In the genomic region with DNA sequence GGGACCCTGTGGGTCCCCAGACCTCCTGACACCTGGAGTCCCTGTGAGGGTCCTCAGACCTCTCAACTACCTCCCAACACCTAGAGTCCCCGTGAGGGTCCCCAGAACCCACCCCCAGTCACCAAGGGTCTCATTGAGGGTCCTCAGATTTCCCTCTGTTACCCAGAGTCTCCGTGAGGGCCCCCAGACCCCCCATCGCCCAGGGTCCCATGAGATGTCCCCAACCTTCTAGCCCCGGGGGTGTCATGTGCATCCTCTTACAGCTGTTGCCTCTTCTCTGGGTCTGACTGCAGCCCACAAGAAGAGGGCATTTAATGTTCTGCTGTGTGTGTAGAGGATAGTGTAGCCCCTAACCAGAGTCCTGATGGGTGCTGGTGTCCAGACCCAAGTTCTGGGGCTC, we compare ENCODE assay signal across 25 cellular contexts. TPM values are rescaled to one million over a fixed set of nuclear protein-coding genes. Genes with fewer than 3 reads are reported as not detected.
DNase-seq lines count a peak whose midpoint lies in the region; ATAC-seq and TF ChIP-seq lines count a peak whose summit lies in the region.
"Had no signal": no experiment of that assay in that cellular context is flagged by ENCODE, and none has a peak within 500 bp of the region (broad histone marks: within the 10 kb centered on the region; RNA-seq: fewer than 3 reads in every experiment).

No MANE protein-coding gene starts in this region.

- intact Hi-C loops in left lung (cut with DNase I), result no loop called here

- H3K27me3 Mint-ChIP-seq in activated naive CD8-positive, alpha-beta T cell treated with anti-CD3 and anti-CD28 coated beads, Interleukin-2, amount 10 ng/mL, durations not matched to agents 7 days and 5 days, result no peaks in the 10 kb centered on the region
- no peaks in the 10 kb centered on the region for H3K27me3 Mint-ChIP-seq in activated naive CD8-positive, alpha-beta T cell treated with anti-CD3 and anti-CD28 coated beads, Interleukin-2, amount 50 U/mL, for 24 hours
- H3K27me3 Mint-ChIP-seq in activated T-cell treated with anti-CD3 and anti-CD28 coated beads, Interleukin-2, amount 50 U/mL, for 72 hours (ENCODE audit: low read depth), result no peaks in the 10 kb centered on the region
- H3K27me3 Mint-ChIP-seq: activated CD4-positive, alpha-beta memory T cell treated with anti-CD3 and anti-CD28 coated beads for 36 hours; activated naive CD4-positive, alpha-beta T cell treated with anti-CD3 and anti-CD28 coated beads, Interleukin-2, amount 50 U/mL, for 24 hours; activated T-cell treated with anti-CD3 and anti-CD28 coated beads, Interleukin-2, amount 50 U/mL, for 24 hours; progenitor cell of endocrine pancreas; stimulated activated memory B cell treated with anti-CD40 and anti-IgM and Interleukin-4, amounts not matched to agents 10 μg/mL and 1 μg/mL and 100 μg/mL, for 72 hours had no signal

- H3K4me3 ChIP-seq in left lung, result no peak overlapping the region
- H3K4me3 ChIP-seq: mucosa of descending colon, thyroid gland had no signal

- peaks cover 6% of the 10 kb centered on the region for H3K36me3 Mint-ChIP-seq in activated naive CD8-positive, alpha-beta T cell treated with anti-CD3 and anti-CD28 coated beads, Interleukin-2, amount 10 ng/mL, durations not matched to agents 7 days and 5 days
- peaks cover 11% of the 10 kb centered on the region for H3K36me3 Mint-ChIP-seq in activated naive CD8-positive, alpha-beta T cell treated with anti-CD3 and anti-CD28 coated beads, Interleukin-2, amount 50 U/mL, for 24 hours (ENCODE audit: low read depth)
- no peaks in the 10 kb centered on the region for H3K36me3 Mint-ChIP-seq in activated T-cell treated with anti-CD3 and anti-CD28 coated beads, Interleukin-2, amount 50 U/mL, for 72 hours (ENCODE audit: insufficient read depth in 2 of 2)
- H3K36me3 Mint-ChIP-seq: activated naive CD4-positive, alpha-beta T cell treated with anti-CD3 and anti-CD28 coated beads, Interleukin-2, amount 50 U/mL, for 24 hours had no signal

- no peak overlapping the region for H3K27ac Mint-ChIP-seq in activated naive CD8-positive, alpha-beta T cell treated with anti-CD3 and anti-CD28 coated beads, Interleukin-2, amount 10 ng/mL, durations not matched to agents 7 days and 5 days
- no peak overlapping the region for H3K27ac Mint-ChIP-seq in activated naive CD8-positive, alpha-beta T cell treated with anti-CD3 and anti-CD28 coated beads, Interleukin-2, amount 50 U/mL, for 24 hours
- H3K27ac Mint-ChIP-seq in activated T-cell treated with anti-CD3 and anti-CD28 coated beads, Interleukin-2, amount 50 U/mL, for 72 hours, result no peak overlapping the region
- H3K27ac Mint-ChIP-seq: activated CD4-positive, alpha-beta memory T cell treated with anti-CD3 and anti-CD28 coated beads for 36 hours; activated naive CD4-positive, alpha-beta T cell treated with anti-CD3 and anti-CD28 coated beads, Interleukin-2, amount 50 U/mL, for 24 hours; activated T-cell treated with anti-CD3 and anti-CD28 coated beads, Interleukin-2, amount 50 U/mL, for 24 hours; HFFc6; progenitor cell of endocrine pancreas; stimulated activated memory B cell treated with anti-CD40 and anti-IgM and Interleukin-4, amounts not matched to agents 10 μg/mL and 1 μg/mL and 100 μg/mL, for 72 hours had no signal

- POLR2A ChIA-PET in activated naive CD8-positive, alpha-beta T cell treated with anti-CD3 and anti-CD28 coated beads, Interleukin-2, amount 10 ng/mL, durations not matched to agents 7 days and 5 days (lab: Charles Lee), result no interaction called here

- peak; percentile 24 for DNase-seq in activated naive CD8-positive, alpha-beta T cell treated with anti-CD3 and anti-CD28 coated beads, Interleukin-2, amount 10 ng/mL, durations not matched to agents 7 days and 5 days
- DNase-seq in activated naive CD8-positive, alpha-beta T cell treated with anti-CD3 and anti-CD28 coated beads, Interleukin-2, amount 50 U/mL, for 24 hours, result no peak
- DNase-seq in left lung, result peak in 1 of 2 donors; percentile 23
- no peak for DNase-seq in NCI-H446 (lab: John Stamatoyannopoulos, UW)
- no peak for DNase-seq in NK-92 (lab: John Stamatoyannopoulos, UW; ENCODE audit: unreplicated experiment)
- no peak for DNase-seq in activated T-cell treated with anti-CD3 and anti-CD28 coated beads, Interleukin-2, amount 50 U/mL, for 72 hours
- DNase-seq: activated CD4-positive, alpha-beta memory T cell treated with anti-CD3 and anti-CD28 coated beads for 36 hours; activated CD4-positive, CD25-positive, alpha-beta regulatory T cell; activated T-cell treated with anti-CD3 and anti-CD28 coated beads, Interleukin-2, amount 50 U/mL, for 24 hours; DMS79; effector memory CD4-positive, alpha-beta T cell; HFFc6; mucosa of descending colon; NCI-H1694; NCI-H2171; NCI-H526 treated with DMSO at 0.1 percent for 48 hours; SW 1271; thyroid gland had no signal

- H3K4me1 ChIP-seq in left lung, result peaks cover 10 to 77% of the 10 kb centered on the region in 2 donors

- peaks cover 0 to 57% of the 10 kb centered on the region in 2 donors for H3K36me3 ChIP-seq in left lung

- no peak for ATAC-seq in activated naive CD8-positive, alpha-beta T cell treated with anti-CD3 and anti-CD28 coated beads, Interleukin-2, amount 10 ng/mL, durations not matched to agents 7 days and 5 days (ENCODE audit: low read depth)
- ATAC-seq in activated naive CD8-positive, alpha-beta T cell treated with anti-CD3 and anti-CD28 coated beads, Interleukin-2, amount 50 U/mL, for 24 hours, result no peak
- ATAC-seq in left lung, result no peak
- ATAC-seq in activated T-cell treated with anti-CD3 and anti-CD28 coated beads, Interleukin-2, amount 50 U/mL, for 72 hours (replicated peaks in 1 of 2), result no peak
- ATAC-seq: mucosa of descending colon; stimulated activated memory B cell treated with anti-CD40 and anti-IgM and Interleukin-4, amounts not matched to agents 10 μg/mL and 1 μg/mL and 100 μg/mL, for 72 hours had no signal

- H3K4me3 Mint-ChIP-seq in activated naive CD8-positive, alpha-beta T cell treated with anti-CD3 and anti-CD28 coated beads, Interleukin-2, amount 10 ng/mL, durations not matched to agents 7 days and 5 days, result no peak overlapping the region
- no peak overlapping the region for H3K4me3 Mint-ChIP-seq in activated naive CD8-positive, alpha-beta T cell treated with anti-CD3 and anti-CD28 coated beads, Interleukin-2, amount 50 U/mL, for 24 hours
- no peak overlapping the region for H3K4me3 Mint-ChIP-seq in activated T-cell treated with anti-CD3 and anti-CD28 coated beads, Interleukin-2, amount 50 U/mL, for 72 hours
- H3K4me3 Mint-ChIP-seq: activated CD4-positive, alpha-beta memory T cell treated with anti-CD3 and anti-CD28 coated beads for 36 hours; activated naive CD4-positive, alpha-beta T cell treated with anti-CD3 and anti-CD28 coated beads, Interleukin-2, amount 50 U/mL, for 24 hours; activated T-cell treated with anti-CD3 and anti-CD28 coated beads, Interleukin-2, amount 50 U/mL, for 24 hours; HFFc6; neural crest cell; stimulated activated memory B cell treated with anti-CD40 and anti-IgM and Interleukin-4, amounts not matched to agents 10 μg/mL and 1 μg/mL and 100 μg/mL, for 72 hours had no signal

- H3K27me3 ChIP-seq in left lung, result no peaks in the 10 kb centered on the region
- H3K27me3 ChIP-seq: thyroid gland had no signal

- H3K27ac ChIP-seq in angular gyrus (ENCODE audit: low read depth, low read length), result peak overlapping the region; percentile 96
- H3K27ac ChIP-seq in left lung, result peak overlapping the region; percentile 79 to 81
- H3K27ac ChIP-seq in temporal lobe (ENCODE audit: low read depth, low read length), result peak overlapping the region; percentile 95
- H3K27ac ChIP-seq: KMS-11 had no signal

- peaks cover 15% of the 10 kb centered on the region for H3K4me1 Mint-ChIP-seq in activated naive CD8-positive, alpha-beta T cell treated with anti-CD3 and anti-CD28 coated beads, Interleukin-2, amount 10 ng/mL, durations not matched to agents 7 days and 5 days
- H3K4me1 Mint-ChIP-seq in activated naive CD8-positive, alpha-beta T cell treated with anti-CD3 and anti-CD28 coated beads, Interleukin-2, amount 50 U/mL, for 24 hours, result peaks cover 15% of the 10 kb centered on the region
- H3K4me1 Mint-ChIP-seq in activated T-cell treated with anti-CD3 and anti-CD28 coated beads, Interleukin-2, amount 50 U/mL, for 72 hours (ENCODE audit: low read depth), result peaks cover 16% of the 10 kb centered on the region

- no peaks in the 10 kb centered on the region for H3K9me3 Mint-ChIP-seq in activated naive CD8-positive, alpha-beta T cell treated with anti-CD3 and anti-CD28 coated beads, Interleukin-2, amount 10 ng/mL, durations not matched to agents 7 days and 5 days
- no peaks in the 10 kb centered on the region for H3K9me3 Mint-ChIP-seq in activated naive CD8-positive, alpha-beta T cell treated with anti-CD3 and anti-CD28 coated beads, Interleukin-2, amount 50 U/mL, for 24 hours
- no peaks in the 10 kb centered on the region for H3K9me3 Mint-ChIP-seq in activated T-cell treated with anti-CD3 and anti-CD28 coated beads, Interleukin-2, amount 50 U/mL, for 72 hours
- H3K9me3 Mint-ChIP-seq: activated CD4-positive, alpha-beta memory T cell treated with anti-CD3 and anti-CD28 coated beads for 36 hours; activated naive CD4-positive, alpha-beta T cell treated with anti-CD3 and anti-CD28 coated beads, Interleukin-2, amount 50 U/mL, for 24 hours; activated T-cell treated with anti-CD3 and anti-CD28 coated beads, Interleukin-2, amount 50 U/mL, for 24 hours; HFFc6; neural crest cell; stimulated activated memory B cell treated with anti-CD40 and anti-IgM and Interleukin-4, amounts not matched to agents 10 μg/mL and 1 μg/mL and 100 μg/mL, for 72 hours had no signal

- H3K9me3 ChIP-seq in left lung, result no peaks in the 10 kb centered on the region
- H3K9me3 ChIP-seq: mucosa of descending colon, thyroid gland had no signal

- TF ChIP-seq CTCF in left lung (IDR thresholded peaks at IDR 0.05), result no peak

RNA-seq across cellular contexts. Expression of a gene that starts 2.0 kb away (rescaled TPM):
- 1 to 10 TPM; 6.2 to 7.7 TPM for total RNA-seq in activated naive CD8-positive, alpha-beta T cell treated with anti-CD3 and anti-CD28 coated beads, Interleukin-2, amount 10 ng/mL, durations not matched to agents 7 days and 5 days
- total RNA-seq in left lung (1 to 10 TPM; 2.3 to 4.9 TPM), temporal lobe (0.74 TPM)
- total RNA-seq in activated T-cell treated with anti-CD3 and anti-CD28 coated beads, Interleukin-2, amount 50 U/mL, for 72 hours, result under 1 TPM; 0.77 to 0.93 TPM

RNA-seq across cellular contexts. Expression of a gene that starts 7.7 kb away (rescaled TPM):
- 100 to 1,000 TPM; 289 to 327 TPM for total RNA-seq in activated naive CD8-positive, alpha-beta T cell treated with anti-CD3 and anti-CD28 coated beads, Interleukin-2, amount 10 ng/mL, durations not matched to agents 7 days and 5 days
- total RNA-seq in left lung (100 to 1,000 TPM; 217 to 221 TPM), temporal lobe (109 TPM)
- total RNA-seq in activated T-cell treated with anti-CD3 and anti-CD28 coated beads, Interleukin-2, amount 50 U/mL, for 72 hours, result 100 to 1,000 TPM; 130 to 148 TPM

RNA-seq across cellular contexts. Expression of a gene that starts 17.8 kb away (rescaled TPM):
- 10 to 100 TPM in 1 of 2 experiments, 1 to 10 TPM in 1; 9.7 to 12.2 TPM for total RNA-seq in activated naive CD8-positive, alpha-beta T cell treated with anti-CD3 and anti-CD28 coated beads, Interleukin-2, amount 10 ng/mL, durations not matched to agents 7 days and 5 days
- total RNA-seq in left lung (10 to 100 TPM; 13.2 to 13.5 TPM), temporal lobe (4.2 TPM)
- total RNA-seq in activated T-cell treated with anti-CD3 and anti-CD28 coated beads, Interleukin-2, amount 50 U/mL, for 72 hours, result 1 to 10 TPM; 9.1 TPM

RNA-seq across cellular contexts. Expression of a gene that starts 38.7 kb away (rescaled TPM):
- total RNA-seq in activated naive CD8-positive, alpha-beta T cell treated with anti-CD3 and anti-CD28 coated beads, Interleukin-2, amount 10 ng/mL, durations not matched to agents 7 days and 5 days, result 10 to 100 TPM; 53.6 to 53.7 TPM
- total RNA-seq in left lung (10 to 100 TPM; 43.0 to 44.2 TPM), temporal lobe (66.4 TPM)
- 10 to 100 TPM; 36.1 to 36.7 TPM for total RNA-seq in activated T-cell treated with anti-CD3 and anti-CD28 coated beads, Interleukin-2, amount 50 U/mL, for 72 hours

RNA-seq across cellular contexts. Expression of a gene that starts 44.6 kb away (rescaled TPM):
- total RNA-seq in activated naive CD8-positive, alpha-beta T cell treated with anti-CD3 and anti-CD28 coated beads, Interleukin-2, amount 10 ng/mL, durations not matched to agents 7 days and 5 days, result 10 to 100 TPM; 25.2 to 29.2 TPM
- total RNA-seq in left lung (10 to 100 TPM; 12.6 to 13.2 TPM), temporal lobe (5.4 TPM)
- total RNA-seq in activated T-cell treated with anti-CD3 and anti-CD28 coated beads, Interleukin-2, amount 50 U/mL, for 72 hours, result 10 to 100 TPM; 18.2 to 27.3 TPM
